8 cellular contexts compared by ENCODE assay signal in genomic region chr1:36321119-36321951, GRCh38. TPM values are rescaled to one million over a fixed set of nuclear protein-coding genes. Genes with fewer than 3 reads are reported as not detected.
DNase-seq lines count a peak whose midpoint lies in the region; ATAC-seq, FAIRE-seq and TF ChIP-seq lines count a peak whose summit lies in the region.

No MANE protein-coding gene starts in this region.

- 57 to 77% methylated on average over 6 to 11 of the region's 59 CpGs for WGBS in esophagus squamous epithelium, 2 donors

- no peak overlapping the region for H2AFZ ChIP-seq in Karpas-422 (ENCODE audit: low read length)

- no peak overlapping the region for H3K4me2 ChIP-seq in Karpas-422 (ENCODE audit: low read depth, low read length, poor library complexity, severe bottlenecking)

- H3K27me3 Mint-ChIP-seq in T-helper 17 cell, result no peaks in the 10 kb centered on the region
- H3K27me3 Mint-ChIP-seq in naive thymus-derived CD8-positive, alpha-beta T cell, result peaks cover 0 to 3% (median 0%) of the 10 kb centered on the region in 5 donors

- TF ChIP-seq POLR2A in GM12891 (IDR thresholded peaks at IDR 0.05; ENCODE audit: low read depth, low read length) (no peak), esophagus squamous epithelium (IDR thresholded peaks at IDR 0.05) (no peak), GM18505 (IDR thresholded peaks at IDR 0.05; ENCODE audit: borderline replicate concordance, extremely low read depth, insufficient read depth, insufficient read length) (no peak)

- POLR2A ChIA-PET in naive thymus-derived CD8-positive, alpha-beta T cell (lab: Charles Lee), result interaction anchor here (0.5 to 1.5 kb wide), 6 partner anchors 12 to 139 kb away, joined by 3 to 5 read pairs (median 4); no protein-coding TSS in a partner anchor

- DNase-seq in GM12891 (ENCODE audit: insufficient read length, low spot score), result no peak
- peak in 1 of 3 donors; percentile 30 for DNase-seq in T-helper 17 cell
- DNase-seq in esophagus squamous epithelium (lab: John Stamatoyannopoulos, UW), result no peak
- peak in 4 of 10 donors; percentile 23 to 36 (median 30) for DNase-seq in naive thymus-derived CD8-positive, alpha-beta T cell
- DNase-seq in Karpas-422, result no peak
- no peak for DNase-seq in SIG-M5 treated with dmso at 0.1 percent for 504 hours (lab: John Stamatoyannopoulos, UW; ENCODE audit: unreplicated experiment)
- no peak for DNase-seq in cerebellar nuclear complex (lab: John Stamatoyannopoulos, UW)

- no peaks in the 10 kb centered on the region for H3K9me3 Mint-ChIP-seq in naive thymus-derived CD8-positive, alpha-beta T cell

- H3K36me3 ChIP-seq in esophagus squamous epithelium, result no peaks in the 10 kb centered on the region
- H3K36me3 ChIP-seq in Karpas-422 (ENCODE audit: insufficient read depth, low read length), result no peaks in the 10 kb centered on the region

- FAIRE-seq in GM12891 (lab: Jason Lieb, UNC), result peak; percentile 72

- intact Hi-C loops in esophagus squamous epithelium (cut with DNase I), result no loop called here

- no peaks in the 10 kb centered on the region for H4K20me1 ChIP-seq in Karpas-422 (ENCODE audit: insufficient read depth, low read depth, low read length)

- peak overlapping the region; percentile 88 for H3K4me3 Mint-ChIP-seq in T-helper 17 cell
- H3K4me3 Mint-ChIP-seq in naive thymus-derived CD8-positive, alpha-beta T cell, result peak overlapping the region; percentile 75 to 91 (median 80)

- H3K27ac ChIP-seq in esophagus squamous epithelium, result peak overlapping the region; percentile 26 to 93 (median 84)
- no peak overlapping the region for H3K27ac ChIP-seq in Karpas-422 (ENCODE audit: low read length)

- ATAC-seq in T-helper 17 cell (peak; percentile 50), GM18505 (IDR thresholded peaks at IDR 0.05; ENCODE audit: unreplicated experiment) (no peak)
- peak; percentile 42 to 44 for ATAC-seq in naive thymus-derived CD8-positive, alpha-beta T cell

- peaks cover 0 to 7% (median 0%) of the 10 kb centered on the region in 4 donors for H3K27me3 ChIP-seq in esophagus squamous epithelium
- no peaks in the 10 kb centered on the region for H3K27me3 ChIP-seq in Karpas-422 (ENCODE audit: low read length)

- no peak overlapping the region for H3K9ac ChIP-seq in Karpas-422 (ENCODE audit: low read length)

- H3K4me1 ChIP-seq in esophagus squamous epithelium (peaks cover 14 to 43% (median 26%) of the 10 kb centered on the region in 3 donors), Karpas-422 (ENCODE audit: low read length) (peaks cover 24% of the 10 kb centered on the region)

- no peaks in the 10 kb centered on the region for H3K9me2 ChIP-seq in Karpas-422 (replicated peaks; ENCODE audit: insufficient read depth, low read length)

- no peaks in the 10 kb centered on the region for H3K36me3 Mint-ChIP-seq in T-helper 17 cell (ENCODE audit: low read depth)
- H3K36me3 Mint-ChIP-seq in naive thymus-derived CD8-positive, alpha-beta T cell, result no peaks in the 10 kb centered on the region

- H3K9me3 ChIP-seq in T-helper 17 cell (ENCODE audit: control insufficient read depth, low read length, poor library complexity, severe bottlenecking), result no peaks in the 10 kb centered on the region
- no peaks in the 10 kb centered on the region for H3K9me3 ChIP-seq in esophagus squamous epithelium
- H3K9me3 ChIP-seq in Karpas-422 (ENCODE audit: low read length), result no peaks in the 10 kb centered on the region

- peaks cover 25% of the 10 kb centered on the region for H3K4me1 Mint-ChIP-seq in T-helper 17 cell
- peaks cover 15 to 30% (median 26%) of the 10 kb centered on the region in 4 donors for H3K4me1 Mint-ChIP-seq in naive thymus-derived CD8-positive, alpha-beta T cell

- H3K79me2 ChIP-seq in Karpas-422 (ENCODE audit: low read length), result no peaks in the 10 kb centered on the region

- H3K4me3 ChIP-seq in esophagus squamous epithelium (peak overlapping the region; percentile 6 to 85 (median 56)), Karpas-422 (ENCODE audit: low read length) (no peak overlapping the region)

- H3K27ac Mint-ChIP-seq in T-helper 17 cell, result no peak overlapping the region
- H3K27ac Mint-ChIP-seq in naive thymus-derived CD8-positive, alpha-beta T cell, result peak overlapping the region in 5 of 10 donors; percentile 38 to 85 (median 56)

- TF ChIP-seq CTCF in esophagus squamous epithelium (IDR thresholded peaks at IDR 0.05), result no peak

TF ChIP-seq in GM12891, 5 proteins besides CTCF, POLR2A, EP300 and RAD21:
- TF ChIP-seq POU2F2 (IDR thresholded peaks at IDR 0.05; ENCODE audit: low read depth, low read length) (no peak), PAX5 (IDR thresholded peaks at IDR 0.05; ENCODE audit: insufficient read depth, low read length, severe bottlenecking) (no peak), POLR2AphosphoS5 (IDR thresholded peaks at IDR 0.05; ENCODE audit: low read depth, low read length) (no peak), TAF1 (IDR thresholded peaks at IDR 0.05; ENCODE audit: low read depth, low read length) (no peak), SPI1 (IDR thresholded peaks at IDR 0.05; ENCODE audit: low read depth, low read length) (no peak)

RNA-seq across cellular contexts. Expression of gene EVA1B, which starts 2.1 kb away (rescaled TPM):
- 7.6 TPM for polyA plus RNA-seq in GM12891 (2012; ENCODE audit: low read depth, missing spikeins)
- total RNA-seq in T-helper 17 cell (10 to 100 TPM in 1 of 2 donors, 1 to 10 TPM in 1; 6.2 to 10.8 TPM), esophagus squamous epithelium (10 to 100 TPM in 3 of 4 donors, 1 to 10 TPM in 1; 7.5 to 22.1 (median 12.8) TPM)
- total RNA-seq in naive thymus-derived CD8-positive, alpha-beta T cell, result 1 to 10 TPM; 1.2 to 1.6 TPM
- polyA plus RNA-seq in naive thymus-derived CD8-positive, alpha-beta T cell, result 1 to 10 TPM in 1 of 3 donors, under 1 TPM in 2; 0.16 to 2.4 (median 0.43) TPM
- 0.75 and 7.1 TPM in 2 replicates for total RNA-seq in Karpas-422 (2014; rRNA removed; shearing (Covaris generic); ENCODE audit: low replicate concordance)

RNA-seq across cellular contexts. Expression of gene SH3D21, which starts 15.2 kb away (rescaled TPM):
- 11.7 TPM for polyA plus RNA-seq in GM12891 (2012; ENCODE audit: low read depth, missing spikeins)
- total RNA-seq in T-helper 17 cell (1 to 10 TPM; 1.4 to 1.9 TPM), esophagus squamous epithelium (1 to 10 TPM; 2.8 to 9.7 (median 3.7) TPM)
- 1 to 10 TPM; 2.6 to 2.7 TPM for total RNA-seq in naive thymus-derived CD8-positive, alpha-beta T cell
- under 1 TPM in 2 of 3 donors, not detected in 1; 0.19 to 0.35 TPM for polyA plus RNA-seq in naive thymus-derived CD8-positive, alpha-beta T cell
- total RNA-seq in Karpas-422 (2014; rRNA removed; shearing (Covaris generic); ENCODE audit: low replicate concordance), result 8.2 and 16.4 TPM in 2 replicates
